In genomic region chr9:129005336-129005997, GRCh38 we compare ENCODE assay signal across 13 cellular contexts. TPM values are rescaled to one million over a fixed set of nuclear protein-coding genes. Genes with fewer than 3 reads are reported as not detected.
DNase-seq lines count a peak whose midpoint lies in the region; TF ChIP-seq lines count a peak whose summit lies in the region.
"Had no signal": no experiment of that assay in that cellular context is flagged by ENCODE, and none has a peak within 500 bp of the region (broad histone marks: within the 10 kb centered on the region; RNA-seq: fewer than 3 reads in every experiment).

No MANE protein-coding gene starts in this region.

- H3K27me3 ChIP-seq in Caco-2 (replicated peaks; ENCODE audit: control insufficient read depth, insufficient read depth, low read length) (no peaks in the 10 kb centered on the region), dorsolateral prefrontal cortex (no peaks in the 10 kb centered on the region), neuronal stem cell (ENCODE audit: control insufficient read depth in 3 of 3, insufficient read depth in 3 of 3, low read depth in 1 of 3, low read length in 3 of 3) (no peaks in the 10 kb centered on the region)
- H3K27me3 ChIP-seq: right atrium auricular region had no signal

- H2BK120ac ChIP-seq in neuronal stem cell (ENCODE audit: low read depth, low read length) = no peak overlapping the region

- POLR2A ChIA-PET in Caco-2 (lab: Charles Lee) = interaction anchor here (0.5 kb wide), 1 partner anchor 16 kb away, joined by 4 read pairs; no protein-coding TSS in a partner anchor

- H4K91ac ChIP-seq in neuronal stem cell (ENCODE audit: low read depth, low read length, poor library complexity) = no peak overlapping the region

- CTCF ChIA-PET in Caco-2 (lab: Charles Lee) = interaction anchor here (1.1 kb wide), 1 partner anchor 14 kb away, joined by 4 read pairs; no protein-coding TSS in a partner anchor

- no peak overlapping the region for H3K18ac ChIP-seq in neuronal stem cell (ENCODE audit: low read length)

- H2AK5ac ChIP-seq in neuronal stem cell (ENCODE audit: low read depth, low read length) = no peak overlapping the region

- H3K36me3 Mint-ChIP-seq in Caco-2 (ENCODE audit: insufficient read depth, unreplicated experiment) = peaks cover 80% of the 10 kb centered on the region

- no peaks in the 10 kb centered on the region for H3K27me3 Mint-ChIP-seq in Caco-2 (ENCODE audit: insufficient read depth, unreplicated experiment)

- H3K9me3 ChIP-seq in Caco-2 = no peaks in the 10 kb centered on the region
- H3K9me3 ChIP-seq in neuronal stem cell (replicated peaks in 1 of 2; ENCODE audit: control insufficient read depth in 2 of 2, insufficient read depth in 1 of 2, low read depth in 1 of 2, low read length in 2 of 2) = peaks cover 0 to 2% of the 10 kb centered on the region in 2 donors
- H3K9me3 ChIP-seq: right atrium auricular region had no signal

- no CpG with 5 or more reads among the region's 10 CpGs for WGBS in neuronal stem cell (ENCODE audit: extremely low coverage in 2 of 2, insufficient read length in 2 of 2, insufficient replicate concordance in 1 of 2), 2 donors

- peak overlapping the region; percentile 49; the same call in 1 of the 2 replicates for H3K27ac ChIP-seq in VCaP
- H3K27ac ChIP-seq in dorsolateral prefrontal cortex = peak overlapping the region in 41 of 59 donors; percentile 15 to 91 (median 85)
- no peak overlapping the region for H3K27ac ChIP-seq in neuronal stem cell (replicated peaks; ENCODE audit: low read length)

- BruUV-seq in Caco-2 (replicated peaks; lab: Mats Ljungman, UMichigan) = no TSS peak

- H3K4me3 Mint-ChIP-seq in Caco-2 (ENCODE audit: unreplicated experiment) = no peak overlapping the region

- H3K9ac ChIP-seq in neuronal stem cell (ENCODE audit: low read depth, low read length, poor library complexity) = no peak overlapping the region

- peak overlapping the region; percentile 68 for H2BK5ac ChIP-seq in neuronal stem cell (ENCODE audit: low read length)

- intact Hi-C loops in Caco-2 (cut with micrococcal nuclease; ENCODE audit: unreplicated experiment) (no loop called here), dorsolateral prefrontal cortex (cut with DNase I) (no loop called here)

- no peak overlapping the region for H3K4me2 ChIP-seq in neuronal stem cell (ENCODE audit: insufficient read depth, low read length, poor library complexity, severe bottlenecking)

- H3K4me3 ChIP-seq in Caco-2 (ENCODE audit: low read depth, low read length) = no peak overlapping the region
- H3K4me3 ChIP-seq in dorsolateral prefrontal cortex = no peak overlapping the region
- H3K4me3 ChIP-seq in neuronal stem cell (ENCODE audit: low read length in 2 of 2) = no peak overlapping the region
- H3K4me3 ChIP-seq: right atrium auricular region had no signal

- DNase-seq in Caco-2 (no peak), dorsolateral prefrontal cortex (peak in 1 of 10 donors; percentile 40), neuronal stem cell (ENCODE audit: low spot score) (no peak), HPDE6-E6E7 (ENCODE audit: extremely low spot score) (no peak), MV-4-11 (lab: John Stamatoyannopoulos, UW) (no peak), cortex of kidney (lab: John Stamatoyannopoulos, UW) (no peak), NCI-H1694 treated with DMSO at 0.1 percent for 48 hours (lab: John Stamatoyannopoulos, UW) (no peak)
- DNase-seq: DMS79 treated with DMSO at 0.1 percent for 48 hours; KBM-7; NCI-H2081 treated with DMSO at 0.1 percent for 48 hours; NK-92 treated with Interleukin-12 subunit alpha and Interleukin-12 subunit beta, amount 100 ng/mL, for 24 hours had no signal

- H2BK12ac ChIP-seq in neuronal stem cell (ENCODE audit: low read length) = no peak overlapping the region

- H3K23ac ChIP-seq in neuronal stem cell (ENCODE audit: low read depth, low read length, poor library complexity) = no peak overlapping the region

- H4K8ac ChIP-seq in neuronal stem cell (ENCODE audit: low read depth, low read length) = peak overlapping the region; percentile 56

- H3K14ac ChIP-seq in neuronal stem cell (ENCODE audit: low read length) = no peak overlapping the region

- peaks cover 7% of the 10 kb centered on the region for H3K36me3 ChIP-seq in Caco-2 (ENCODE audit: control insufficient read depth, insufficient read depth, low read length)
- peaks cover 66 to 93% of the 10 kb centered on the region in 2 donors for H3K36me3 ChIP-seq in neuronal stem cell (replicated peaks in 1 of 2; ENCODE audit: control insufficient read depth in 2 of 2, insufficient read depth in 2 of 2, low read length in 2 of 2)

- H3K4me1 Mint-ChIP-seq in Caco-2 (ENCODE audit: low read depth, unreplicated experiment) = no peaks in the 10 kb centered on the region

- H2BK15ac ChIP-seq in neuronal stem cell (ENCODE audit: low read length) = no peak overlapping the region

- H2AFZ ChIP-seq in neuronal stem cell (ENCODE audit: low read length) = no peak overlapping the region

- H3K79me1 ChIP-seq in neuronal stem cell (ENCODE audit: low read depth, low read length) = peaks cover 6% of the 10 kb centered on the region

- peak overlapping the region; percentile 63 for H3K27ac Mint-ChIP-seq in Caco-2 (ENCODE audit: unreplicated experiment)

- no peak overlapping the region for H3K4ac ChIP-seq in neuronal stem cell (ENCODE audit: low read length)

- no peaks in the 10 kb centered on the region for H3K9me3 Mint-ChIP-seq in Caco-2 (ENCODE audit: unreplicated experiment)

- no peak for TF ChIP-seq CTCF in Caco-2 (IDR thresholded peaks at IDR 0.05; ENCODE audit: insufficient read depth in 1 of 2, low read depth in 1 of 2, low read length in 1 of 2, severe bottlenecking in 1 of 2, unreplicated experiment in 1 of 2)
- TF ChIP-seq CTCF in VCaP (conservative IDR thresholded peaks at IDR 0.05) = no peak
- TF ChIP-seq CTCF in dorsolateral prefrontal cortex (IDR thresholded peaks at IDR 0.05 in 54 of 56, conservative IDR thresholded peaks at IDR 0.05 in 2 of 56; ENCODE audit: low read depth in 1 of 56, partially characterized antibody in 56 of 56) = no peak

- H3K4me1 ChIP-seq in Caco-2 (no peaks in the 10 kb centered on the region), neuronal stem cell (ENCODE audit: control insufficient read depth in 2 of 2, insufficient read depth in 1 of 2, low read depth in 1 of 2, low read length in 2 of 2) (no peaks in the 10 kb centered on the region)

RNA-seq across cellular contexts. Expression of gene SH3GLB2, which starts 22.7 kb away (rescaled TPM):
- 64.2 and 66.7 TPM in 2 replicates for total RNA-seq in Caco-2 (2022)
- total RNA-seq in dorsolateral prefrontal cortex = 100 to 1,000 TPM; 128 to 337 (median 194) TPM
- 36.6 TPM for polyA plus RNA-seq in neuronal stem cell (2013, experiment 1 of 2)
- polyA plus RNA-seq in neuronal stem cell (2013, experiment 2 of 2) = 33.2 TPM

RNA-seq across cellular contexts. Expression of gene MIGA2, which starts 31.0 kb away (rescaled TPM):
- total RNA-seq in Caco-2 (2022) (25.1 and 34.8 TPM in 2 replicates), dorsolateral prefrontal cortex (10 to 100 TPM; 33.8 to 76.4 (median 47.9) TPM)
- 12.8 TPM for polyA plus RNA-seq in neuronal stem cell (2013, experiment 1 of 2)
- polyA plus RNA-seq in neuronal stem cell (2013, experiment 2 of 2) = 13.2 TPM

RNA-seq across cellular contexts. Expression of gene NUP188, which starts 58.0 kb away (rescaled TPM):
- total RNA-seq in Caco-2 (2022) = 80.9 and 85.7 TPM in 2 replicates
- 10 to 100 TPM; 23.7 to 70.4 (median 41.1) TPM for total RNA-seq in dorsolateral prefrontal cortex
- 25.1 TPM for polyA plus RNA-seq in neuronal stem cell (2013, experiment 1 of 2)
- polyA plus RNA-seq in neuronal stem cell (2013, experiment 2 of 2) = 24.6 TPM

RNA-seq across cellular contexts. Expression of gene DOLK, which starts 58.1 kb away (rescaled TPM):
- 25.9 and 27.2 TPM in 2 replicates for total RNA-seq in Caco-2 (2022)
- total RNA-seq in dorsolateral prefrontal cortex = 10 to 100 TPM in 23 of 120 experiments, 1 to 10 TPM in 97; 3.6 to 13.2 (median 8.4) TPM
- polyA plus RNA-seq in neuronal stem cell (2013, experiment 1 of 2) = 10.1 TPM
- 9.7 TPM for polyA plus RNA-seq in neuronal stem cell (2013, experiment 2 of 2)
